In genomic region chr15:64426845-64427465, GRCh38 we compare ENCODE assay signal across 8 cellular contexts. TPM values are rescaled to one million over a fixed set of nuclear protein-coding genes. Genes with fewer than 3 reads are reported as not detected.
DNase-seq lines count a peak whose midpoint lies in the region; TF ChIP-seq lines count a peak whose summit lies in the region.

No MANE protein-coding gene starts in this region.

- H3K4me3 ChIP-seq in LNCaP clone FGC (ENCODE audit: low read depth, low read length), result no peak overlapping the region
- no peak overlapping the region for H3K4me3 ChIP-seq in astrocyte of the cerebellum (ENCODE audit: low read depth, low read length)

- in situ Hi-C loops in astrocyte of the cerebellum (cut with HindIII; ENCODE audit: low sequenced_read_pairs), result no loop called here

- peak; percentile 39; the same call in 1 of the 2 replicates for TF ChIP-seq CTCF in LNCaP clone FGC (IDR thresholded peaks at IDR 0.05; ENCODE audit: control insufficient read depth, extremely low read depth, insufficient read depth)
- TF ChIP-seq CTCF in astrocyte of the cerebellum (IDR thresholded peaks at IDR 0.05; ENCODE audit: low read depth, low read length, missing control alignments), result no peak

- DNase-seq in DMS79 treated with DMSO at 0.1 percent for 48 hours (lab: John Stamatoyannopoulos, UW) (peak; percentile 4), DMS79 (lab: John Stamatoyannopoulos, UW) (no peak), LNCaP clone FGC (ENCODE audit: low read depth) (no peak), astrocyte of the cerebellum (ENCODE audit: low read depth) (peak; percentile 41), myocyte (ENCODE audit: low read depth) (peak; percentile 22), SHP77 treated with DMSO at 0.1 percent for 48 hours (lab: John Stamatoyannopoulos, UW) (no peak), NCI-H2029 treated with DMSO at 0.1 percent for 48 hours (lab: John Stamatoyannopoulos, UW) (no peak), NOMO-1 treated with DMSO at 0.1 percent for 48 hours (lab: John Stamatoyannopoulos, UW; ENCODE audit: unreplicated experiment) (no peak)

RNA-seq across cellular contexts. Expression of gene ZNF609, which starts 33.4 kb away (rescaled TPM):
- 16.2 and 16.6 TPM in 2 replicates for total RNA-seq in myocyte
- 13.4 TPM for polyA plus RNA-seq in myocyte (2012)

RNA-seq across cellular contexts. Expression of gene TRIP4, which starts 39.3 kb away (rescaled TPM):
- 6.3 and 8.3 TPM in 2 replicates for total RNA-seq in myocyte
- 14.7 TPM for polyA plus RNA-seq in myocyte (2012)

RNA-seq across cellular contexts. Expression of gene PCLAF, which starts 45.7 kb away (rescaled TPM):
- 2.7 and 4.9 TPM in 2 replicates for total RNA-seq in myocyte
- 0.77 TPM for polyA plus RNA-seq in myocyte (2012)

Comparison
In these comparisons a context has a peak if more than half of its experiments do, and no peak if none do; other contexts are left out.
1. DNase-seq: peak in DMS79 treated with DMSO at 0.1 percent for 48 hours (single experiment), astrocyte of the cerebellum (single experiment) and myocyte (single experiment); none in DMS79 (single experiment), LNCaP clone FGC (single experiment), SHP77 treated with DMSO at 0.1 percent for 48 hours (single experiment), NCI-H2029 treated with DMSO at 0.1 percent for 48 hours (single experiment) and NOMO-1 treated with DMSO at 0.1 percent for 48 hours (single experiment).